Comparison of ENCODE assay signal across 2 cellular contexts in genomic region chr2:102106133-102106556, GRCh38.
A peak's percentile ranks its signal among the peaks of the same experiment; 100 is the strongest.
TF ChIP-seq lines count a peak whose summit lies in the region.

No MANE protein-coding gene starts in this region.

TF ChIP-seq in A549, 52 proteins besides CTCF, POLR2A, EP300 and RAD21 (continued from another document and continues in another):
- TF ChIP-seq, protein P1, sequence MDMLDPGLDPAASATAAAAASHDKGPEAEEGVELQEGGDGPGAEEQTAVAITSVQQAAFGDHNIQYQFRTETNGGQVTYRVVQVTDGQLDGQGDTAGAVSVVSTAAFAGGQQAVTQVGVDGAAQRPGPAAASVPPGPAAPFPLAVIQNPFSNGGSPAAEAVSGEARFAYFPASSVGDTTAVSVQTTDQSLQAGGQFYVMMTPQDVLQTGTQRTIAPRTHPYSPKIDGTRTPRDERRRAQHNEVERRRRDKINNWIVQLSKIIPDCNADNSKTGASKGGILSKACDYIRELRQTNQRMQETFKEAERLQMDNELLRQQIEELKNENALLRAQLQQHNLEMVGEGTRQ (IDR thresholded peaks at IDR 0.05) = no peak
- no peak for TF ChIP-seq HOXA7 (CRISPR knock-in tag; IDR thresholded peaks at IDR 0.05)
- no peak for TF ChIP-seq RNF2 (IDR thresholded peaks at IDR 0.05; ENCODE audit: borderline replicate concordance, low read depth)
- no peak for TF ChIP-seq RFX5 (IDR thresholded peaks at IDR 0.05)
- TF ChIP-seq TP53 (CRISPR knock-in tag; IDR thresholded peaks at IDR 0.05) = no peak
- peak; percentile 73 for TF ChIP-seq GATA3 (IDR thresholded peaks at IDR 0.05; ENCODE audit: borderline replicate concordance)
- no peak for TF ChIP-seq CBX8 (IDR thresholded peaks at IDR 0.05)
- TF ChIP-seq NR3C1 (IDR thresholded peaks at IDR 0.05) = no peak
- no peak for TF ChIP-seq CHD4 (IDR thresholded peaks at IDR 0.05; ENCODE audit: borderline replicate concordance)
- TF ChIP-seq ESRRA (IDR thresholded peaks at IDR 0.05; ENCODE audit: borderline replicate concordance, low read length) = no peak
- TF ChIP-seq FOXS1 (CRISPR knock-in tag; IDR thresholded peaks at IDR 0.05) = no peak
- no peak for TF ChIP-seq SREBF2 (IDR thresholded peaks at IDR 0.05)
- TF ChIP-seq HES2 (IDR thresholded peaks at IDR 0.05) = no peak
- peak; percentile 50; the same call in 1 of the 2 replicates for TF ChIP-seq NFE2L2 (conservative IDR thresholded peaks at IDR 0.05; ENCODE audit: low read length)
- no peak for TF ChIP-seq EHMT2 (IDR thresholded peaks at IDR 0.05; ENCODE audit: low read depth)
- TF ChIP-seq BCL3 (IDR thresholded peaks at IDR 0.05) = 0 out of 3 replicates have a peak, but pooled peaks have one; percentile 53
- TF ChIP-seq HDAC2 (IDR thresholded peaks at IDR 0.05) = no peak
- no peak for TF ChIP-seq MAZ (IDR thresholded peaks at IDR 0.05; ENCODE audit: borderline replicate concordance, low read depth, low read length)
- TF ChIP-seq FOSL2 (IDR thresholded peaks at IDR 0.05) = peak; percentile 77
- TF ChIP-seq FOSL2 (CRISPR knock-in tag; IDR thresholded peaks at IDR 0.05) = peak; percentile 95
- no peak for TF ChIP-seq KDM5A (IDR thresholded peaks at IDR 0.05)
- TF ChIP-seq, protein P2, sequence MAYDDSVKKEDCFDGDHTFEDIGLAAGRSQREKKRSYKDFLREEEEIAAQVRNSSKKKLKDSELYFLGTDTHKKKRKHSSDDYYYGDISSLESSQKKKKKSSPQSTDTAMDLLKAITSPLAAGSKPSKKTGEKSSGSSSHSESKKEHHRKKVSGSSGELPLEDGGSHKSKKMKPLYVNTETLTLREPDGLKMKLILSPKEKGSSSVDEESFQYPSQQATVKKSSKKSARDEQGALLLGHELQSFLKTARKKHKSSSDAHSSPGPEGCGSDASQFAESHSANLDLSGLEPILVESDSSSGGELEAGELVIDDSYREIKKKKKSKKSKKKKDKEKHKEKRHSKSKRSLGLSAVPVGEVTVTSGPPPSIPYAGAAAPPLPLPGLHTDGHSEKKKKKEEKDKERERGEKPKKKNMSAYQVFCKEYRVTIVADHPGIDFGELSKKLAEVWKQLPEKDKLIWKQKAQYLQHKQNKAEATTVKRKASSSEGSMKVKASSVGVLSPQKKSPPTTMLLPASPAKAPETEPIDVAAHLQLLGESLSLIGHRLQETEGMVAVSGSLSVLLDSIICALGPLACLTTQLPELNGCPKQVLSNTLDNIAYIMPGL (CRISPR knock-in tag; IDR thresholded peaks at IDR 0.05; ENCODE audit: borderline replicate concordance) = no peak
- no peak for TF ChIP-seq TFCP2L1 (CRISPR knock-in tag; IDR thresholded peaks at IDR 0.05)
- no peak for TF ChIP-seq ELK1 (IDR thresholded peaks at IDR 0.05; ENCODE audit: low read depth, low read length)
- TF ChIP-seq, protein P3, sequence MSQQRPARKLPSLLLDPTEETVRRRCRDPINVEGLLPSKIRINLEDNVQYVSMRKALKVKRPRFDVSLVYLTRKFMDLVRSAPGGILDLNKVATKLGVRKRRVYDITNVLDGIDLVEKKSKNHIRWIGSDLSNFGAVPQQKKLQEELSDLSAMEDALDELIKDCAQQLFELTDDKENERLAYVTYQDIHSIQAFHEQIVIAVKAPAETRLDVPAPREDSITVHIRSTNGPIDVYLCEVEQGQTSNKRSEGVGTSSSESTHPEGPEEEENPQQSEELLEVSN (IDR thresholded peaks at IDR 0.05; ENCODE audit: borderline replicate concordance, low read depth) = no peak
- no peak for TF ChIP-seq MYC (IDR thresholded peaks at IDR 0.05; ENCODE audit: borderline replicate concordance, low read length)
- TF ChIP-seq, protein P4, sequence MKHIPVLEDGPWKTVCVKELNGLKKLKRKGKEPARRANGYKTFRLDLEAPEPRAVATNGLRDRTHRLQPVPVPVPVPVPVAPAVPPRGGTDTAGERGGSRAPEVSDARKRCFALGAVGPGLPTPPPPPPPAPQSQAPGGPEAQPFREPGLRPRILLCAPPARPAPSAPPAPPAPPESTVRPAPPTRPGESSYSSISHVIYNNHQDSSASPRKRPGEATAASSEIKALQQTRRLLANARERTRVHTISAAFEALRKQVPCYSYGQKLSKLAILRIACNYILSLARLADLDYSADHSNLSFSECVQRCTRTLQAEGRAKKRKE (CRISPR knock-in tag; IDR thresholded peaks at IDR 0.05; ENCODE audit: low read depth) = no peak
- TF ChIP-seq ZC3H11A (IDR thresholded peaks at IDR 0.05) = no peak
- no peak for TF ChIP-seq EHF (CRISPR knock-in tag; IDR thresholded peaks at IDR 0.05)
- TF ChIP-seq CHD2 (IDR thresholded peaks at IDR 0.05; ENCODE audit: low read length, partially characterized antibody) = no peak
- TF ChIP-seq NPAS2 (CRISPR knock-in tag; IDR thresholded peaks at IDR 0.05; ENCODE audit: borderline replicate concordance) = no peak
- no peak for TF ChIP-seq HOXB5 (CRISPR knock-in tag; IDR thresholded peaks at IDR 0.05)
- no peak for TF ChIP-seq FOSB (CRISPR knock-in tag; IDR thresholded peaks at IDR 0.05)
- TF ChIP-seq, protein P5, sequence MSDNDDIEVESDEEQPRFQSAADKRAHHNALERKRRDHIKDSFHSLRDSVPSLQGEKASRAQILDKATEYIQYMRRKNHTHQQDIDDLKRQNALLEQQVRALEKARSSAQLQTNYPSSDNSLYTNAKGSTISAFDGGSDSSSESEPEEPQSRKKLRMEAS (IDR thresholded peaks at IDR 0.05) = peak; percentile 80

TF ChIP-seq in endothelial cell of umbilical vein, 7 proteins besides CTCF, POLR2A, EP300 and RAD21 (continued from another document):
- TF ChIP-seq JUN (IDR thresholded peaks at IDR 0.05; ENCODE audit: borderline replicate concordance, insufficient read depth, insufficient read length, low read depth) = peak; percentile 25
